25 cellular contexts compared by ENCODE assay signal in the genomic region with DNA sequence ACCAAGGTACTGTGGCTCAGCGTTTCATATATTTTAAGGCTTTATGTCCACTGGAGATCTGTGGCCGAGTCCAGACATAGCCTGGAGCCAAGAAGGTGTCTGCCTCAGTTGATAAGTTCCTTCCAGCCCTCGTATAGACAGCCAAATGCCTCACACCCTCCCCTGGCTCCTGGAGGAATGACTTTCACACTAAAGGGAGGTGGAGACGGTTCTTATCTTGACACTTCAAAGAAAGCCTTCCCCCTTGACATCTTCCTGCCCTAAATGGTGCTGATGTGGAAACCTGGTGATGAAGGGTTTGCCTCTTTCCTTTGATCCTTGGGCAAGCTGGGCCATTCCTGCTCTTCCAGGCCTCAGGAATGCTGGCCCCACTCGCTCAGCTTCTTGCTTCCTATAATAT.
DNase-seq lines count a peak whose midpoint lies in the region; ATAC-seq, FAIRE-seq and TF ChIP-seq lines count a peak whose summit lies in the region.
"Had no signal": no experiment of that assay in that cellular context is flagged by ENCODE, and none has a peak within 500 bp of the region (broad histone marks: within the 10 kb centered on the region; RNA-seq: fewer than 3 reads in every experiment).

No MANE protein-coding gene starts in this region.

- H3K36me3 ChIP-seq in mammary epithelial cell (ENCODE audit: insufficient read depth, low read length), result no peaks in the 10 kb centered on the region
- no peaks in the 10 kb centered on the region for H3K36me3 ChIP-seq in K562 (ENCODE audit: control insufficient read depth, insufficient read depth, low read length)
- H3K36me3 ChIP-seq: BLaER1 treated with 17β-estradiol and CSF1 and Interleukin-3, amounts not matched to agents 10 nM and 100 nM had no signal

- H3K27ac ChIP-seq in mammary epithelial cell (ENCODE audit: insufficient read depth, low read depth, low read length) (no peak overlapping the region), K562 (ENCODE audit: extremely low read depth, low read depth, low read length) (no peak overlapping the region)
- H3K27ac ChIP-seq: BLaER1 treated with 17β-estradiol and CSF1 and Interleukin-3, amounts not matched to agents 10 nM and 100 nM had no signal

- WGBS in mammary epithelial cell (ENCODE audit: low coverage, missing lambda C conversion rate), result 89% methylated on average over 5 of the region's 5 CpGs
- 0% methylated on average over 5 of the region's 5 CpGs for WGBS in K562 (ENCODE audit: insufficient coverage, low coverage, missing lambda C conversion rate)

- H3K9me1 ChIP-seq in K562 (ENCODE audit: control insufficient read depth, insufficient read depth, low read length), result no peaks in the 10 kb centered on the region

- intact Hi-C loops in mammary epithelial cell (cut with micrococcal nuclease) (loop anchor here (5.0 to 10.0 kb wide), 5 partner anchors 87 to 596 kb away; no protein-coding TSS in a partner anchor), MCF 10A (cut with micrococcal nuclease) (no loop called here), K562 (cut with micrococcal nuclease) (no loop called here)

- H3K4me3 Mint-ChIP-seq in MCF 10A (ENCODE audit: unreplicated experiment), result no peak overlapping the region
- H3K4me3 Mint-ChIP-seq in activated CD4-positive, alpha-beta memory T cell treated with anti-CD3 and anti-CD28 coated beads, Interleukin-2, amount 10 ng/mL, durations not matched to agents 7 days and 5 days, result no peak overlapping the region
- no peak overlapping the region for H3K4me3 Mint-ChIP-seq in stimulated activated effector memory CD8-positive, alpha-beta T cell treated with anti-CD3 and anti-CD28 coated beads, Interleukin-12 subunit alpha, Interleukin-12 subunit beta, amount 100 ng/mL, for 72 hours
- H3K4me3 Mint-ChIP-seq: CD4-positive, alpha-beta memory T cell; IgD-negative memory B cell had no signal

- no peak for ATAC-seq in K562
- ATAC-seq in HG02763 (IDR thresholded peaks at IDR 0.05; ENCODE audit: unreplicated experiment), result no peak
- ATAC-seq in stimulated activated effector memory CD8-positive, alpha-beta T cell treated with anti-CD3 and anti-CD28 coated beads, Interleukin-12 subunit alpha, Interleukin-12 subunit beta, amount 100 ng/mL, for 72 hours, result no peak
- ATAC-seq: Panc1, SK-N-SH treated with all-trans-retinoic acid at 6 μM for 48 hours had no signal

- H3K27ac Mint-ChIP-seq in MCF 10A (ENCODE audit: low read depth, unreplicated experiment), result no peak overlapping the region
- H3K27ac Mint-ChIP-seq in activated CD4-positive, alpha-beta memory T cell treated with anti-CD3 and anti-CD28 coated beads, Interleukin-2, amount 10 ng/mL, durations not matched to agents 7 days and 5 days, result no peak overlapping the region
- H3K27ac Mint-ChIP-seq in stimulated activated effector memory CD8-positive, alpha-beta T cell treated with anti-CD3 and anti-CD28 coated beads, Interleukin-12 subunit alpha, Interleukin-12 subunit beta, amount 100 ng/mL, for 72 hours, result no peak overlapping the region
- H3K27ac Mint-ChIP-seq: CD4-positive, alpha-beta memory T cell had no signal

- BruUV-seq in mammary epithelial cell (replicated peaks; lab: Mats Ljungman, UMichigan), result no TSS peak
- BruUV-seq in MCF 10A (replicated peaks; lab: Mats Ljungman, UMichigan), result no TSS peak
- BruUV-seq in K562 (replicated peaks; lab: Mats Ljungman, UMichigan), result no TSS peak

- dilution Hi-C loops in mammary epithelial cell (cut with HindIII; ENCODE audit: low sequenced_read_pairs), result loop anchor here (5.0 kb wide), 1 partner anchor 482 kb away; no protein-coding TSS in a partner anchor

- peak overlapping the region; percentile 62 for H3K4me2 ChIP-seq in mammary epithelial cell (ENCODE audit: insufficient read depth, low read depth, low read length)
- H3K4me2 ChIP-seq in K562 (ENCODE audit: insufficient read depth, low read length), result no peak overlapping the region
- H3K4me2 ChIP-seq: BLaER1 treated with 17β-estradiol and CSF1 and Interleukin-3, amounts not matched to agents 10 nM and 100 nM had no signal

- H3K9me3 Mint-ChIP-seq in MCF 10A (ENCODE audit: unreplicated experiment), result no peaks in the 10 kb centered on the region
- peaks cover 4% of the 10 kb centered on the region for H3K9me3 Mint-ChIP-seq in activated CD4-positive, alpha-beta memory T cell treated with anti-CD3 and anti-CD28 coated beads, Interleukin-2, amount 10 ng/mL, durations not matched to agents 7 days and 5 days
- peaks cover 7% of the 10 kb centered on the region for H3K9me3 Mint-ChIP-seq in stimulated activated effector memory CD8-positive, alpha-beta T cell treated with anti-CD3 and anti-CD28 coated beads, Interleukin-12 subunit alpha, Interleukin-12 subunit beta, amount 100 ng/mL, for 72 hours

- H4K20me1 ChIP-seq in mammary epithelial cell (ENCODE audit: insufficient read depth, low read length) (no peaks in the 10 kb centered on the region), K562 (replicated peaks; ENCODE audit: control insufficient read depth, insufficient read depth, low read length) (no peaks in the 10 kb centered on the region)
- H4K20me1 ChIP-seq: BLaER1 treated with 17β-estradiol and CSF1 and Interleukin-3, amounts not matched to agents 10 nM and 100 nM had no signal

- POLR2A ChIA-PET in MCF 10A (lab: Yijun Ruan, JAX) (no interaction called here), K562 (lab: Yijun Ruan, JAX) (no interaction called here)
- POLR2A ChIA-PET in activated CD4-positive, alpha-beta memory T cell treated with anti-CD3 and anti-CD28 coated beads, Interleukin-2, amount 10 ng/mL, durations not matched to agents 7 days and 5 days (lab: Charles Lee), result no interaction called here

- peak overlapping the region; percentile 60 for H2AFZ ChIP-seq in mammary epithelial cell (ENCODE audit: low read depth, low read length)
- no peak overlapping the region for H2AFZ ChIP-seq in K562 (ENCODE audit: low read depth, low read length)

- H3K4me1 Mint-ChIP-seq in MCF 10A (ENCODE audit: insufficient read depth, unreplicated experiment), result peaks cover 13% of the 10 kb centered on the region
- no peaks in the 10 kb centered on the region for H3K4me1 Mint-ChIP-seq in activated CD4-positive, alpha-beta memory T cell treated with anti-CD3 and anti-CD28 coated beads, Interleukin-2, amount 10 ng/mL, durations not matched to agents 7 days and 5 days
- H3K4me1 Mint-ChIP-seq in stimulated activated effector memory CD8-positive, alpha-beta T cell treated with anti-CD3 and anti-CD28 coated beads, Interleukin-12 subunit alpha, Interleukin-12 subunit beta, amount 100 ng/mL, for 72 hours, result no peaks in the 10 kb centered on the region
- H3K4me1 Mint-ChIP-seq: CD4-positive, alpha-beta memory T cell; IgD-negative memory B cell had no signal

- no peak overlapping the region for H3K4me3 ChIP-seq in mammary epithelial cell (replicated peaks in 1 of 3; ENCODE audit: insufficient read depth in 1 of 3, low read depth in 2 of 3, low read length in 3 of 3)
- no peak overlapping the region for H3K4me3 ChIP-seq in K562
- H3K4me3 ChIP-seq: BLaER1 treated with 17β-estradiol and CSF1 and Interleukin-3, amounts not matched to agents 10 nM and 100 nM had no signal

- no peak for TF ChIP-seq RAD21 in K562 (CRISPR knock-in tag; conservative IDR thresholded peaks at IDR 0.05 in 1 of 2, IDR thresholded peaks at IDR 0.05 in 1 of 2)

- TF ChIP-seq CTCF in mammary epithelial cell (conservative IDR thresholded peaks at IDR 0.05 in 1 of 2, IDR thresholded peaks at IDR 0.05 in 1 of 2; ENCODE audit: extremely low read depth in 1 of 2, insufficient read depth in 1 of 2, low read depth in 1 of 2, low read length in 2 of 2), result no peak
- no peak for TF ChIP-seq CTCF in MCF 10A (IDR thresholded peaks at IDR 0.05; ENCODE audit: unreplicated experiment)
- no peak for TF ChIP-seq CTCF in K562 (IDR thresholded peaks at IDR 0.05 in 2 of 3, conservative IDR thresholded peaks at IDR 0.05 in 1 of 3; ENCODE audit: insufficient read depth in 2 of 3, low read depth in 1 of 3, low read length in 3 of 3)

- FAIRE-seq in K562 (lab: Jason Lieb, UNC), result no peak
- FAIRE-seq: GM12891, HTR-8/SVneo had no signal

- H3K9ac ChIP-seq in mammary epithelial cell (ENCODE audit: insufficient read depth, low read length) (no peak overlapping the region), K562 (ENCODE audit: insufficient read depth in 1 of 2, low read depth in 2 of 2, low read length in 2 of 2) (no peak overlapping the region)
- H3K9ac ChIP-seq: BLaER1 treated with 17β-estradiol and CSF1 and Interleukin-3, amounts not matched to agents 10 nM and 100 nM had no signal

- TF ChIP-seq EP300 in K562 (IDR thresholded peaks at IDR 0.05; ENCODE audit: low read length), result no peak

- DNase-seq in mammary epithelial cell (no peak), MCF 10A (ENCODE audit: unreplicated experiment) (no peak), K562 (ENCODE audit: extremely low read depth in 1 of 4, low spot score in 3 of 4) (peak in 1 of 4 experiments; percentile 3), left kidney (ENCODE audit: low read depth, low spot score) (peak; percentile 6), NCI-H345 treated with DMSO at 0.1 percent for 48 hours (lab: John Stamatoyannopoulos, UW; ENCODE audit: unreplicated experiment) (no peak)
- no peak for DNase-seq in activated CD4-positive, alpha-beta memory T cell treated with anti-CD3 and anti-CD28 coated beads, Interleukin-2, amount 10 ng/mL, durations not matched to agents 7 days and 5 days
- no peak for DNase-seq in stimulated activated effector memory CD8-positive, alpha-beta T cell treated with anti-CD3 and anti-CD28 coated beads, Interleukin-12 subunit alpha, Interleukin-12 subunit beta, amount 100 ng/mL, for 72 hours (ENCODE audit: low spot score in 2 of 2)
- DNase-seq: 8988T; CD4-positive, alpha-beta memory T cell; DND-41; GOT3; HCEC 1CT; Karpas-422; NCI-H1694; NCI-H2107; NCI-H2227 treated with DMSO at 0.1 percent for 48 hours; NCI-H524; NCI-H82 had no signal

- CTCF ChIA-PET in mammary epithelial cell (lab: Charles Lee; ENCODE audit: low non-redundant PET) (no interaction called here), MCF 10A (lab: Yijun Ruan, JAX) (interaction anchor here (0.6 kb wide), 1 partner anchor 754 kb away, joined by 3 read pairs; no protein-coding TSS in a partner anchor), K562 (lab: Yijun Ruan, JAX; ENCODE audit: low intra/inter-chr PET ratio) (no interaction called here)
- CTCF ChIA-PET in activated CD4-positive, alpha-beta memory T cell treated with anti-CD3 and anti-CD28 coated beads, Interleukin-2, amount 10 ng/mL, durations not matched to agents 7 days and 5 days (lab: Charles Lee), result no interaction called here

- no peak for TF ChIP-seq POLR2A in K562 (conservative IDR thresholded peaks at IDR 0.05)

- in situ Hi-C loops in mammary epithelial cell (cut with MboI; ENCODE audit: low sequenced_read_pairs in 2 of 2) (no loop called here), K562 (cut with MboI) (no loop called here)

- H3K4me1 ChIP-seq in mammary epithelial cell (ENCODE audit: insufficient read depth, low read length) (peaks cover 31% of the 10 kb centered on the region), K562 (replicated peaks in 1 of 2; ENCODE audit: control insufficient read depth in 2 of 2, insufficient read depth in 2 of 2, low read length in 2 of 2) (no peaks in the 10 kb centered on the region)
- H3K4me1 ChIP-seq: BLaER1 treated with 17β-estradiol and CSF1 and Interleukin-3, amounts not matched to agents 10 nM and 100 nM had no signal

- no peaks in the 10 kb centered on the region for H3K27me3 ChIP-seq in mammary epithelial cell (ENCODE audit: insufficient read depth, low read length)
- H3K27me3 ChIP-seq in K562 (ENCODE audit: control insufficient read depth in 2 of 2, insufficient read depth in 2 of 2, low read length in 2 of 2), result no peaks in the 10 kb centered on the region
- H3K27me3 ChIP-seq: BLaER1 treated with 17β-estradiol and CSF1 and Interleukin-3, amounts not matched to agents 10 nM and 100 nM had no signal

- H3K27me3 Mint-ChIP-seq in MCF 10A (ENCODE audit: insufficient read depth, unreplicated experiment), result no peaks in the 10 kb centered on the region
- H3K27me3 Mint-ChIP-seq in activated CD4-positive, alpha-beta memory T cell treated with anti-CD3 and anti-CD28 coated beads, Interleukin-2, amount 10 ng/mL, durations not matched to agents 7 days and 5 days, result no peaks in the 10 kb centered on the region
- H3K27me3 Mint-ChIP-seq: CD4-positive, alpha-beta memory T cell; IgD-negative memory B cell had no signal

- peaks cover 6% of the 10 kb centered on the region for H3K36me3 Mint-ChIP-seq in MCF 10A (ENCODE audit: insufficient read depth, unreplicated experiment)
- H3K36me3 Mint-ChIP-seq in activated CD4-positive, alpha-beta memory T cell treated with anti-CD3 and anti-CD28 coated beads, Interleukin-2, amount 10 ng/mL, durations not matched to agents 7 days and 5 days (ENCODE audit: low read depth), result no peaks in the 10 kb centered on the region
- no peaks in the 10 kb centered on the region for H3K36me3 Mint-ChIP-seq in stimulated activated effector memory CD8-positive, alpha-beta T cell treated with anti-CD3 and anti-CD28 coated beads, Interleukin-12 subunit alpha, Interleukin-12 subunit beta, amount 100 ng/mL, for 72 hours
- H3K36me3 Mint-ChIP-seq: CD4-positive, alpha-beta memory T cell; IgD-negative memory B cell had no signal

- H3K9me3 ChIP-seq in mammary epithelial cell (replicated peaks; ENCODE audit: insufficient read depth, low read length) (no peaks in the 10 kb centered on the region), K562 (replicated peaks; ENCODE audit: control insufficient read depth, insufficient read depth, low read depth, low read length) (no peaks in the 10 kb centered on the region)
- H3K9me3 ChIP-seq: BLaER1 treated with 17β-estradiol and CSF1 and Interleukin-3, amounts not matched to agents 10 nM and 100 nM had no signal

- H3K79me2 ChIP-seq in mammary epithelial cell (ENCODE audit: insufficient read depth, low read length) (no peaks in the 10 kb centered on the region), K562 (ENCODE audit: control insufficient read depth, insufficient read depth, low read length) (no peaks in the 10 kb centered on the region)
